34 cellular contexts compared by ENCODE assay signal in genomic region chr22:33248927-33249326, GRCh38.
"Had no signal": no experiment of that assay in that cellular context is flagged by ENCODE, and none has a peak within 500 bp of the region (broad histone marks: within the 10 kb centered on the region; RNA-seq: fewer than 3 reads in every experiment).

No MANE protein-coding gene starts in this region.

- DNase-seq: activated CD4-positive, alpha-beta memory T cell treated with anti-CD3 and anti-CD28 coated beads for 36 hours; activated CD4-positive, alpha-beta T cell treated with anti-CD3 and anti-CD28 coated beads for 36 hours; activated CD4-positive, alpha-beta T cell treated with anti-CD3 and anti-CD28 coated beads, Interleukin-2, amount 10 ng/mL, durations not matched to agents 24 days and 14 days; activated CD4-positive, CD25-positive, alpha-beta regulatory T cell; activated CD4-positive, CD25-positive, alpha-beta regulatory T cell treated with anti-CD3 and anti-CD28 coated beads, Interleukin-2, amount 50 U/mL, for 72 hours; activated CD8-positive, alpha-beta memory T cell treated with anti-CD3 and anti-CD28 coated beads, Interleukin-2, amount 10 ng/mL, durations not matched to agents 7 days and 5 days; activated CD8-positive, alpha-beta memory T cell treated with anti-CD3 and anti-CD28 coated beads, Interleukin-2, amount 50 U/mL, for 4 hours; activated CD8-positive, alpha-beta T cell treated with anti-CD3 and anti-CD28 coated beads, Interleukin-2, amount 10 ng/mL, durations not matched to agents 7 days and 5 days; activated effector memory CD4-positive, alpha-beta T cell treated with anti-CD3 and anti-CD28 coated beads, Interleukin-2, amount 50 U/mL, for 16 hours; activated naive CD4-positive, alpha-beta T cell treated with anti-CD3 and anti-CD28 coated beads for 36 hours; activated naive CD8-positive, alpha-beta T cell treated with anti-CD3 and anti-CD28 coated beads for 36 hours; activated naive CD8-positive, alpha-beta T cell treated with anti-CD3 and anti-CD28 coated beads, Interleukin-2, amount 50 U/mL, for 24 hours; activated T-cell treated with anti-CD3 and anti-CD28 coated beads, Interleukin-2, amount 50 U/mL, for 1 hour; activated T-cell treated with anti-CD3 and anti-CD28 coated beads, Interleukin-2, amount 50 U/mL, for 48 hours; adrenal gland; amygdala; aorta; body of pancreas; central memory CD4-positive, alpha-beta T cell; cerebellar nuclear complex; colonic mucosa; effector CD8-positive, alpha-beta T cell; esophagus squamous epithelium; foreskin fibroblast; heart left ventricle; T-helper 2 cell had no signal

- H3K27ac Mint-ChIP-seq: activated CD4-positive, alpha-beta memory T cell treated with anti-CD3 and anti-CD28 coated beads for 36 hours; activated CD4-positive, alpha-beta T cell treated with anti-CD3 and anti-CD28 coated beads for 36 hours; activated CD4-positive, alpha-beta T cell treated with anti-CD3 and anti-CD28 coated beads, Interleukin-2, amount 10 ng/mL, durations not matched to agents 24 days and 14 days; activated CD8-positive, alpha-beta memory T cell treated with anti-CD3 and anti-CD28 coated beads, Interleukin-2, amount 10 ng/mL, durations not matched to agents 7 days and 5 days; activated CD8-positive, alpha-beta T cell treated with anti-CD3 and anti-CD28 coated beads, Interleukin-2, amount 10 ng/mL, durations not matched to agents 7 days and 5 days; activated naive CD4-positive, alpha-beta T cell treated with anti-CD3 and anti-CD28 coated beads for 36 hours; activated naive CD4-positive, alpha-beta T cell treated with anti-CD3 and anti-CD28 coated beads, Interleukin-2, amount 50 U/mL, for 24 hours; activated naive CD8-positive, alpha-beta T cell treated with anti-CD3 and anti-CD28 coated beads for 36 hours; activated naive CD8-positive, alpha-beta T cell treated with anti-CD3 and anti-CD28 coated beads, Interleukin-2, amount 50 U/mL, for 24 hours; activated T-helper 1 cell treated with anti-CD3 and anti-CD28 coated beads, Interleukin-12 subunit alpha, Interleukin-12 subunit beta, Interleukin-2, Interleukin-4 antibody, amounts not matched to agents 30 ng/mL and 10 ng/mL and 1 ng/mL, durations not matched to agents 14 hours and 24 hours and 36 hours; activated T-helper 2 cell treated with anti-CD3 and anti-CD28 coated beads, Interferon-gamma antibody, Interleukin-2, Interleukin-4, amounts not matched to agents 10 μg/mL and 5 μg/mL and 100 μg/mL, durations not matched to agents 14 hours and 24 hours and 36 hours had no signal

- H3K9me3 ChIP-seq: adrenal gland, body of pancreas, colonic mucosa had no signal

- H3K4me3 Mint-ChIP-seq: activated CD4-positive, alpha-beta memory T cell treated with anti-CD3 and anti-CD28 coated beads for 36 hours; activated CD4-positive, alpha-beta T cell treated with anti-CD3 and anti-CD28 coated beads for 36 hours; activated CD4-positive, alpha-beta T cell treated with anti-CD3 and anti-CD28 coated beads, Interleukin-2, amount 10 ng/mL, durations not matched to agents 24 days and 14 days; activated CD8-positive, alpha-beta memory T cell treated with anti-CD3 and anti-CD28 coated beads, Interleukin-2, amount 10 ng/mL, durations not matched to agents 7 days and 5 days; activated CD8-positive, alpha-beta T cell treated with anti-CD3 and anti-CD28 coated beads, Interleukin-2, amount 10 ng/mL, durations not matched to agents 7 days and 5 days; activated naive CD4-positive, alpha-beta T cell treated with anti-CD3 and anti-CD28 coated beads for 36 hours; activated naive CD4-positive, alpha-beta T cell treated with anti-CD3 and anti-CD28 coated beads, Interleukin-2, amount 50 U/mL, for 24 hours; activated naive CD8-positive, alpha-beta T cell treated with anti-CD3 and anti-CD28 coated beads for 36 hours; activated naive CD8-positive, alpha-beta T cell treated with anti-CD3 and anti-CD28 coated beads, Interleukin-2, amount 50 U/mL, for 24 hours; activated T-helper 1 cell treated with anti-CD3 and anti-CD28 coated beads, Interleukin-12 subunit alpha, Interleukin-12 subunit beta, Interleukin-2, Interleukin-4 antibody, amounts not matched to agents 30 ng/mL and 10 ng/mL and 1 ng/mL, durations not matched to agents 14 hours and 24 hours and 36 hours had no signal

- ATAC-seq: activated CD4-positive, alpha-beta T cell treated with anti-CD3 and anti-CD28 coated beads for 36 hours; activated CD8-positive, alpha-beta memory T cell treated with anti-CD3 and anti-CD28 coated beads, Interleukin-2, amount 10 ng/mL, durations not matched to agents 7 days and 5 days; activated CD8-positive, alpha-beta T cell treated with anti-CD3 and anti-CD28 coated beads, Interleukin-2, amount 10 ng/mL, durations not matched to agents 7 days and 5 days; activated naive CD8-positive, alpha-beta T cell treated with anti-CD3 and anti-CD28 coated beads, Interleukin-2, amount 50 U/mL, for 24 hours; body of pancreas; heart left ventricle had no signal

- H3K36me3 Mint-ChIP-seq: activated CD4-positive, alpha-beta memory T cell treated with anti-CD3 and anti-CD28 coated beads for 36 hours; activated CD8-positive, alpha-beta memory T cell treated with anti-CD3 and anti-CD28 coated beads, Interleukin-2, amount 10 ng/mL, durations not matched to agents 7 days and 5 days; activated naive CD4-positive, alpha-beta T cell treated with anti-CD3 and anti-CD28 coated beads, Interleukin-2, amount 50 U/mL, for 24 hours; activated naive CD8-positive, alpha-beta T cell treated with anti-CD3 and anti-CD28 coated beads for 36 hours had no signal

- H3K4me1 ChIP-seq: body of pancreas, colonic mucosa, esophagus squamous epithelium, heart left ventricle had no signal

- H3K4me1 Mint-ChIP-seq: activated CD4-positive, alpha-beta T cell treated with anti-CD3 and anti-CD28 coated beads for 36 hours; activated CD4-positive, alpha-beta T cell treated with anti-CD3 and anti-CD28 coated beads, Interleukin-2, amount 10 ng/mL, durations not matched to agents 24 days and 14 days; activated CD8-positive, alpha-beta memory T cell treated with anti-CD3 and anti-CD28 coated beads, Interleukin-2, amount 10 ng/mL, durations not matched to agents 7 days and 5 days; activated naive CD4-positive, alpha-beta T cell treated with anti-CD3 and anti-CD28 coated beads, Interleukin-2, amount 50 U/mL, for 24 hours had no signal

- H3K27me3 ChIP-seq: adrenal gland, body of pancreas, cardiac muscle cell, colonic mucosa, esophagus squamous epithelium had no signal

- FAIRE-seq: endometrium, endothelial cell of umbilical vein, frontal cortex had no signal

- H3K27me3 Mint-ChIP-seq: activated CD4-positive, alpha-beta memory T cell treated with anti-CD3 and anti-CD28 coated beads for 36 hours; activated CD4-positive, alpha-beta T cell treated with anti-CD3 and anti-CD28 coated beads, Interleukin-2, amount 10 ng/mL, durations not matched to agents 24 days and 14 days; activated CD8-positive, alpha-beta memory T cell treated with anti-CD3 and anti-CD28 coated beads, Interleukin-2, amount 10 ng/mL, durations not matched to agents 7 days and 5 days; activated naive CD8-positive, alpha-beta T cell treated with anti-CD3 and anti-CD28 coated beads, Interleukin-2, amount 50 U/mL, for 24 hours had no signal

- H3K27ac ChIP-seq: adrenal gland, body of pancreas, cardiac muscle cell, colonic mucosa, epithelial cell of prostate, esophagus squamous epithelium, heart left ventricle had no signal

- H3K36me3 ChIP-seq: adrenal gland, cardiac muscle cell, colonic mucosa, esophagus squamous epithelium, heart left ventricle had no signal

- H3K9me3 Mint-ChIP-seq: activated naive CD4-positive, alpha-beta T cell treated with anti-CD3 and anti-CD28 coated beads, Interleukin-2, amount 50 U/mL, for 24 hours; activated naive CD8-positive, alpha-beta T cell treated with anti-CD3 and anti-CD28 coated beads, Interleukin-2, amount 50 U/mL, for 24 hours; activated T-helper 1 cell treated with anti-CD3 and anti-CD28 coated beads, Interleukin-12 subunit alpha, Interleukin-12 subunit beta, Interleukin-2, Interleukin-4 antibody, amounts not matched to agents 30 ng/mL and 10 ng/mL and 1 ng/mL, durations not matched to agents 14 hours and 24 hours and 36 hours; activated T-helper 2 cell treated with anti-CD3 and anti-CD28 coated beads, Interferon-gamma antibody, Interleukin-2, Interleukin-4, amounts not matched to agents 10 μg/mL and 5 μg/mL and 100 μg/mL, durations not matched to agents 14 hours and 24 hours and 36 hours had no signal

- H3K4me3 ChIP-seq: adrenal gland, body of pancreas, cardiac muscle cell, colonic mucosa, esophagus squamous epithelium, heart left ventricle had no signal
